In genomic region chr15:82540055-82540983, GRCh38 we compare ENCODE assay signal across 8 cellular contexts. TPM values are rescaled to one million over a fixed set of nuclear protein-coding genes. Genes with fewer than 3 reads are reported as not detected.
DNase-seq lines count a peak whose midpoint lies in the region; ATAC-seq and TF ChIP-seq lines count a peak whose summit lies in the region.

Gene RPS17 (minus strand): TSS chr15:82540457. CDS start chr15:82540428, 29 bp downstream.

- H3K27ac ChIP-seq in GM23338 (ENCODE audit: low read depth) = peak within 1 kb of the TSS; percentile 93
- peak within 1 kb of the TSS; percentile 92 for H3K27ac ChIP-seq in osteoblast (ENCODE audit: low read depth, low read length)
- peak within 1 kb of the TSS; percentile 77 to 94 (median 81) for H3K27ac ChIP-seq in thyroid gland

- H3K9me2 ChIP-seq in GM23338 (ENCODE audit: insufficient read depth) (no peaks in the 10 kb centered on the region), Loucy (replicated peaks; ENCODE audit: low read depth, low read length) (no peaks in the 10 kb centered on the region)

- H3K27me3 Mint-ChIP-seq in GM23338 (ENCODE audit: insufficient read depth, low read depth, poor library complexity) = peaks cover 35% of the 10 kb centered on the region
- no peaks in the 10 kb centered on the region for H3K27me3 Mint-ChIP-seq in activated T-helper 1 cell treated with anti-CD3 and anti-CD28 coated beads, Interleukin-12 subunit alpha, Interleukin-12 subunit beta, Interleukin-2, Interleukin-4 antibody, amounts not matched to agents 30 ng/mL and 10 ng/mL and 1 ng/mL, durations not matched to agents 14 hours and 24 hours and 36 hours (ENCODE audit: insufficient read depth)

- TF ChIP-seq CTCF in GM23338 (conservative IDR thresholded peaks at IDR 0.05; ENCODE audit: low read depth in 2 of 2) (peak; percentile 79 to 93), Loucy (conservative IDR thresholded peaks at IDR 0.05; ENCODE audit: low read length) (peak; percentile 84), osteoblast (IDR thresholded peaks at IDR 0.05; ENCODE audit: extremely low read depth, low read depth, low read length) (peak; percentile 95), thyroid gland (IDR thresholded peaks at IDR 0.05) (peak; percentile 88 to 100 (median 98))

- DNase-seq in EL = peak; percentile 95
- peak; percentile 97 for DNase-seq in GM23338 (ENCODE audit: low spot score)
- peak; percentile 98 for DNase-seq in activated T-helper 1 cell treated with anti-CD3 and anti-CD28 coated beads, Interleukin-12 subunit alpha, Interleukin-12 subunit beta, Interleukin-2, Interleukin-4 antibody, amounts not matched to agents 30 ng/mL and 10 ng/mL and 1 ng/mL, durations not matched to agents 14 hours and 24 hours and 36 hours (ENCODE audit: low spot score)
- DNase-seq in foreskin melanocyte = peak; percentile 95
- peak; percentile 99 for DNase-seq in osteoblast (ENCODE audit: insufficient read length, low spot score, missing footprints)
- peak; percentile 97 to 98 for DNase-seq in thyroid gland
- DNase-seq in Kasumi-1 (lab: John Stamatoyannopoulos, UW) = no peak

- peak within 1 kb of the TSS; percentile 94 for H2AFZ ChIP-seq in GM23338
- H2AFZ ChIP-seq in Loucy (ENCODE audit: low read length) = peak within 1 kb of the TSS; percentile 79
- peak within 1 kb of the TSS; percentile 83 for H2AFZ ChIP-seq in osteoblast (ENCODE audit: low read length)

- intact Hi-C loops in activated T-helper 1 cell treated with anti-CD3 and anti-CD28 coated beads, Interleukin-12 subunit alpha, Interleukin-12 subunit beta, Interleukin-2, Interleukin-4 antibody, amounts not matched to agents 30 ng/mL and 10 ng/mL and 1 ng/mL, durations not matched to agents 14 hours and 24 hours and 36 hours (cut with micrococcal nuclease) = loop anchor here (1.0 to 10.0 kb wide), 10 partner anchors 169 to 1246 kb away; partner anchors contain the start of genes AP3B2, BTBD1, EFL1 and MEX3B
- intact Hi-C loops in thyroid gland (cut with DNase I) = loop anchor here (10.0 kb wide), 1 partner anchor 464 kb away; no protein-coding TSS in a partner anchor

- H3K4me2 ChIP-seq in GM23338 (peak within 1 kb of the TSS; percentile 98), Loucy (ENCODE audit: low read depth, low read length, poor library complexity, severe bottlenecking) (peak within 1 kb of the TSS; percentile 83), osteoblast (ENCODE audit: insufficient read depth, low read length) (peak within 1 kb of the TSS; percentile 88)

- peaks cover 55% of the 10 kb centered on the region for H3K36me3 Mint-ChIP-seq in GM23338 (ENCODE audit: low read depth)
- H3K36me3 Mint-ChIP-seq in activated T-helper 1 cell treated with anti-CD3 and anti-CD28 coated beads, Interleukin-12 subunit alpha, Interleukin-12 subunit beta, Interleukin-2, Interleukin-4 antibody, amounts not matched to agents 30 ng/mL and 10 ng/mL and 1 ng/mL, durations not matched to agents 14 hours and 24 hours and 36 hours (ENCODE audit: low read depth) = peaks cover 46% of the 10 kb centered on the region

- H3K9me3 ChIP-seq in Loucy (ENCODE audit: insufficient read depth, low read depth, low read length) = no peaks in the 10 kb centered on the region
- H3K9me3 ChIP-seq in osteoblast (ENCODE audit: low read depth, low read length) = no peaks in the 10 kb centered on the region
- H3K9me3 ChIP-seq in thyroid gland = no peaks in the 10 kb centered on the region

- H3F3A ChIP-seq in GM23338 (replicated peaks; ENCODE audit: low read depth) (peaks cover 49% of the 10 kb centered on the region), Loucy (ENCODE audit: low read depth) (0 out of 2 replicates have a peak, but pooled peaks cover 8% of the 10 kb centered on the region)

- peaks cover 6% of the 10 kb centered on the region; the same call in 2 of the 3 replicates for H3K9me3 Mint-ChIP-seq in GM23338
- no peaks in the 10 kb centered on the region for H3K9me3 Mint-ChIP-seq in activated T-helper 1 cell treated with anti-CD3 and anti-CD28 coated beads, Interleukin-12 subunit alpha, Interleukin-12 subunit beta, Interleukin-2, Interleukin-4 antibody, amounts not matched to agents 30 ng/mL and 10 ng/mL and 1 ng/mL, durations not matched to agents 14 hours and 24 hours and 36 hours

- 1% methylated on average over 46 of the region's 81 CpGs for WGBS in thyroid gland, 2 donors

- H3K36me3 ChIP-seq in GM23338 (ENCODE audit: insufficient read depth) = peaks cover 42% of the 10 kb centered on the region
- H3K36me3 ChIP-seq in Loucy (ENCODE audit: insufficient read depth, low read length) = peaks cover 36% of the 10 kb centered on the region; the same call in 1 of the 2 replicates
- peaks cover 35% of the 10 kb centered on the region for H3K36me3 ChIP-seq in osteoblast (ENCODE audit: insufficient read depth, low read length)
- H3K36me3 ChIP-seq in thyroid gland = peaks cover 28 to 32% of the 10 kb centered on the region in 2 donors

- H3K79me2 ChIP-seq in GM23338 (replicated peaks; ENCODE audit: insufficient read depth) (peaks cover 37% of the 10 kb centered on the region), Loucy (ENCODE audit: insufficient read depth, low read length) (peaks cover 57% of the 10 kb centered on the region), osteoblast (ENCODE audit: insufficient read depth, low read length) (peaks cover 42% of the 10 kb centered on the region)

- peaks cover 37% of the 10 kb centered on the region for H3K4me1 ChIP-seq in GM23338 (ENCODE audit: insufficient read depth)
- H3K4me1 ChIP-seq in Loucy (ENCODE audit: insufficient read depth, low read length, poor library complexity, severe bottlenecking) = peaks cover 26% of the 10 kb centered on the region
- peaks cover 27% of the 10 kb centered on the region for H3K4me1 ChIP-seq in osteoblast (ENCODE audit: insufficient read depth, low read length)
- H3K4me1 ChIP-seq in thyroid gland = peaks cover 10 to 18% of the 10 kb centered on the region in 2 donors

- H3K27me3 ChIP-seq in GM23338 (ENCODE audit: insufficient read depth) (no peaks in the 10 kb centered on the region), Loucy (ENCODE audit: insufficient read depth, low read length, poor library complexity, severe bottlenecking) (peaks cover 10% of the 10 kb centered on the region), osteoblast (ENCODE audit: insufficient read depth, low read length) (no peaks in the 10 kb centered on the region), thyroid gland (no peaks in the 10 kb centered on the region)

- H4K20me1 ChIP-seq in GM23338 (replicated peaks; ENCODE audit: insufficient read depth) = peaks cover 39% of the 10 kb centered on the region
- H4K20me1 ChIP-seq in Loucy (ENCODE audit: insufficient read depth, low read length, poor library complexity, severe bottlenecking) = peaks cover 46% of the 10 kb centered on the region
- peaks cover 45% of the 10 kb centered on the region for H4K20me1 ChIP-seq in osteoblast (ENCODE audit: insufficient read depth, low read length)

- ATAC-seq in GM23338 = peak; percentile 84

- peak within 1 kb of the TSS; percentile 87 for H3K4me3 Mint-ChIP-seq in GM23338
- H3K4me3 Mint-ChIP-seq in activated T-helper 1 cell treated with anti-CD3 and anti-CD28 coated beads, Interleukin-12 subunit alpha, Interleukin-12 subunit beta, Interleukin-2, Interleukin-4 antibody, amounts not matched to agents 30 ng/mL and 10 ng/mL and 1 ng/mL, durations not matched to agents 14 hours and 24 hours and 36 hours = peak within 1 kb of the TSS; percentile 91

- TF ChIP-seq POLR2A in thyroid gland (IDR thresholded peaks at IDR 0.05) = peak; percentile 52 to 92

- H3K9ac ChIP-seq in Loucy (ENCODE audit: low read depth, low read length, poor library complexity, severe bottlenecking) = peak within 1 kb of the TSS; percentile 99

- H3K4me1 Mint-ChIP-seq in GM23338 = peaks cover 35% of the 10 kb centered on the region
- peaks cover 33% of the 10 kb centered on the region for H3K4me1 Mint-ChIP-seq in activated T-helper 1 cell treated with anti-CD3 and anti-CD28 coated beads, Interleukin-12 subunit alpha, Interleukin-12 subunit beta, Interleukin-2, Interleukin-4 antibody, amounts not matched to agents 30 ng/mL and 10 ng/mL and 1 ng/mL, durations not matched to agents 14 hours and 24 hours and 36 hours (ENCODE audit: low read depth)

- H3K27ac Mint-ChIP-seq in GM23338 = peak within 1 kb of the TSS; percentile 99
- peak within 1 kb of the TSS; percentile 94 for H3K27ac Mint-ChIP-seq in activated T-helper 1 cell treated with anti-CD3 and anti-CD28 coated beads, Interleukin-12 subunit alpha, Interleukin-12 subunit beta, Interleukin-2, Interleukin-4 antibody, amounts not matched to agents 30 ng/mL and 10 ng/mL and 1 ng/mL, durations not matched to agents 14 hours and 24 hours and 36 hours

- H3K4me3 ChIP-seq in GM23338 = peak within 1 kb of the TSS; percentile 100
- peak within 1 kb of the TSS; percentile 99 for H3K4me3 ChIP-seq in Loucy (ENCODE audit: low read length, poor library complexity, severe bottlenecking)
- peak within 1 kb of the TSS; percentile 91 for H3K4me3 ChIP-seq in osteoblast (ENCODE audit: insufficient read depth, low read length)
- peak within 1 kb of the TSS; percentile 61 to 98 (median 90) for H3K4me3 ChIP-seq in thyroid gland (replicated peaks in 1 of 3)

RNA-seq across cellular contexts. Expression of gene RPS17, which starts in this region (rescaled TPM):
- total RNA-seq in GM23338 (2014; rRNA removed; shearing (Covaris generic)) = 1,579 and 1,741 TPM in 2 replicates
- polyA plus RNA-seq in GM23338 (2016; fragmentation: Nextera tagmentation; extraction: Ambion mirVana) = 1,928 and 2,137 TPM in 2 replicates
- 2,478 and 2,503 TPM in 2 replicates for total RNA-seq in activated T-helper 1 cell treated with anti-CD3 and anti-CD28 coated beads, Interleukin-12 subunit alpha, Interleukin-12 subunit beta, Interleukin-2, Interleukin-4 antibody, amounts not matched to agents 30 ng/mL and 10 ng/mL and 1 ng/mL, durations not matched to agents 14 hours and 24 hours and 36 hours
- 1,188 and 1,195 TPM in 2 replicates for total RNA-seq in osteoblast
- 1,000 to 10,000 TPM; 1,180 to 3,226 (median 2,104) TPM for total RNA-seq in thyroid gland

Comparison
In these comparisons a context has a peak if more than half of its experiments do, and no peak if none do; other contexts are left out.
1. DNase-seq: peak in EL (single experiment), GM23338 (single experiment), activated T-helper 1 cell treated with anti-CD3 and anti-CD28 coated beads, Interleukin-12 subunit alpha, Interleukin-12 subunit beta, Interleukin-2, Interleukin-4 antibody, amounts not matched to agents 30 ng/mL and 10 ng/mL and 1 ng/mL, durations not matched to agents 14 hours and 24 hours and 36 hours (single experiment), foreskin melanocyte (single experiment), osteoblast (single experiment) and thyroid gland (2 of 2); none in Kasumi-1 (0 of 2).
2. Peak in every context shown above with its lines, with median percentiles within 50 percentile points of each other: H2AFZ ChIP-seq, H3K27ac ChIP-seq, H3K4me2 ChIP-seq, H3K4me3 ChIP-seq and CTCF ChIP-seq.